Comparison of ENCODE assay signal across 10 cellular contexts in genomic region chr1:24927886-24928630, GRCh38. TPM values are rescaled to one million over a fixed set of nuclear protein-coding genes. Genes with fewer than 3 reads are reported as not detected.
DNase-seq lines count a peak whose midpoint lies in the region; ATAC-seq and TF ChIP-seq lines count a peak whose summit lies in the region.
"Had no signal": no experiment of that assay in that cellular context is flagged by ENCODE, and none has a peak within 500 bp of the region (broad histone marks: within the 10 kb centered on the region; RNA-seq: fewer than 3 reads in every experiment).

No MANE protein-coding gene starts in this region.

- no peaks in the 10 kb centered on the region for H4K20me1 ChIP-seq in PC-3 (ENCODE audit: low read length)

- peak overlapping the region; percentile 54 for H2AFZ ChIP-seq in PC-3 (ENCODE audit: low read length)

- TF ChIP-seq CTCF in PC-3 (conservative IDR thresholded peaks at IDR 0.05; ENCODE audit: low read depth, low read length) = no peak

- H3K9me3 ChIP-seq in PC-3 (ENCODE audit: low read length) (no peaks in the 10 kb centered on the region), esophagus (ENCODE audit: control insufficient read depth in 2 of 2, insufficient read depth in 1 of 2, low read depth in 1 of 2, low read length in 1 of 2) (no peaks in the 10 kb centered on the region)

- H3K27ac ChIP-seq in PC-3 (ENCODE audit: low read length) (no peak overlapping the region), esophagus (ENCODE audit: low read depth in 2 of 2, low read length in 1 of 2) (peak overlapping the region in 1 of 2 donors; percentile 6)

- H3K79me2 ChIP-seq in PC-3 (ENCODE audit: low read length) = no peaks in the 10 kb centered on the region

- no peak for DNase-seq in activated CD4-positive, alpha-beta T cell treated with anti-CD3 and anti-CD28 coated beads, Interleukin-2, amount 10 ng/mL, durations not matched to agents 7 days and 5 days
- DNase-seq in activated CD4-positive, alpha-beta T cell treated with anti-CD3 and anti-CD28 coated beads, Interleukin-2, amount 50 U/mL, for 4 hours = no peak
- no peak for DNase-seq in PC-3
- no peak for DNase-seq in stimulated activated effector memory CD8-positive, alpha-beta T cell treated with anti-CD3 and anti-CD28 coated beads, Interleukin-12 subunit alpha, Interleukin-12 subunit beta, amount 100 ng/mL, for 72 hours (ENCODE audit: low spot score in 2 of 2)
- no peak for DNase-seq in NK-92 treated with Interleukin-12 subunit alpha and Interleukin-12 subunit beta, amount 100 ng/mL, for 24 hours (lab: John Stamatoyannopoulos, UW)
- DNase-seq in HuH-7 (ENCODE audit: low spot score) = no peak
- DNase-seq: C1 segment of cervical spinal cord, head of caudate nucleus had no signal

- H3K9me2 ChIP-seq in PC-3 (replicated peaks; ENCODE audit: low read length) = no peaks in the 10 kb centered on the region

- peak overlapping the region; percentile 94 for H3K4me3 Mint-ChIP-seq in activated CD4-positive, alpha-beta T cell treated with anti-CD3 and anti-CD28 coated beads, Interleukin-2, amount 10 ng/mL, durations not matched to agents 7 days and 5 days
- peak overlapping the region; percentile 92 for H3K4me3 Mint-ChIP-seq in stimulated activated effector memory CD8-positive, alpha-beta T cell treated with anti-CD3 and anti-CD28 coated beads, Interleukin-12 subunit alpha, Interleukin-12 subunit beta, amount 100 ng/mL, for 72 hours

- POLR2A ChIA-PET in activated CD4-positive, alpha-beta T cell treated with anti-CD3 and anti-CD28 coated beads, Interleukin-2, amount 10 ng/mL, durations not matched to agents 7 days and 5 days (lab: Charles Lee) = no interaction called here
- POLR2A ChIA-PET in PC-3 (lab: Charles Lee; ENCODE audit: unreplicated experiment) = interaction anchor here (0.9 kb wide), 1 partner anchor 66 kb away, joined by 3 read pairs; no protein-coding TSS in a partner anchor

- intact Hi-C loops in PC-3 (cut with micrococcal nuclease) = no loop called here

- CTCF ChIA-PET in activated CD4-positive, alpha-beta T cell treated with anti-CD3 and anti-CD28 coated beads, Interleukin-2, amount 10 ng/mL, durations not matched to agents 7 days and 5 days (lab: Charles Lee) = interaction anchor here (1.0 to 9.2 kb wide), 6 partner anchors 9 to 172 kb away, joined by 3 to 51 read pairs (median 4); no protein-coding TSS in a partner anchor
- CTCF ChIA-PET in PC-3 (lab: Charles Lee) = no interaction called here

- no peaks in the 10 kb centered on the region for H3K36me3 ChIP-seq in PC-3 (ENCODE audit: low read depth, low read length)
- no peaks in the 10 kb centered on the region for H3K36me3 ChIP-seq in esophagus (ENCODE audit: control insufficient read depth in 2 of 2, insufficient read depth in 2 of 2, low read length in 1 of 2)

- H3K27ac Mint-ChIP-seq in activated CD4-positive, alpha-beta T cell treated with anti-CD3 and anti-CD28 coated beads, Interleukin-2, amount 10 ng/mL, durations not matched to agents 7 days and 5 days = peak overlapping the region; percentile 85
- peak overlapping the region; percentile 73 for H3K27ac Mint-ChIP-seq in stimulated activated effector memory CD8-positive, alpha-beta T cell treated with anti-CD3 and anti-CD28 coated beads, Interleukin-12 subunit alpha, Interleukin-12 subunit beta, amount 100 ng/mL, for 72 hours

- no TSS peak for BruUV-seq in PC-3 (replicated peaks; lab: Mats Ljungman, UMichigan)

- peaks cover 71% of the 10 kb centered on the region for H3K36me3 Mint-ChIP-seq in activated CD4-positive, alpha-beta T cell treated with anti-CD3 and anti-CD28 coated beads, Interleukin-2, amount 10 ng/mL, durations not matched to agents 7 days and 5 days (ENCODE audit: low read depth)
- H3K36me3 Mint-ChIP-seq in stimulated activated effector memory CD8-positive, alpha-beta T cell treated with anti-CD3 and anti-CD28 coated beads, Interleukin-12 subunit alpha, Interleukin-12 subunit beta, amount 100 ng/mL, for 72 hours = peaks cover 95% of the 10 kb centered on the region

- H3K9ac ChIP-seq in PC-3 (ENCODE audit: low read length) = peak overlapping the region; percentile 15; the same call in 1 of the 2 replicates

- H3K27me3 ChIP-seq in PC-3 (ENCODE audit: low read length) (peaks cover 76% of the 10 kb centered on the region), esophagus (ENCODE audit: control insufficient read depth in 1 of 2, insufficient read depth in 2 of 2, low read length in 2 of 2) (peaks cover 1 to 31% of the 10 kb centered on the region in 2 donors)

- H3K9me3 Mint-ChIP-seq in activated CD4-positive, alpha-beta T cell treated with anti-CD3 and anti-CD28 coated beads, Interleukin-2, amount 10 ng/mL, durations not matched to agents 7 days and 5 days = no peaks in the 10 kb centered on the region
- H3K9me3 Mint-ChIP-seq in stimulated activated effector memory CD8-positive, alpha-beta T cell treated with anti-CD3 and anti-CD28 coated beads, Interleukin-12 subunit alpha, Interleukin-12 subunit beta, amount 100 ng/mL, for 72 hours = no peaks in the 10 kb centered on the region

- H3K4me1 Mint-ChIP-seq in activated CD4-positive, alpha-beta T cell treated with anti-CD3 and anti-CD28 coated beads, Interleukin-2, amount 10 ng/mL, durations not matched to agents 7 days and 5 days = peaks cover 65% of the 10 kb centered on the region
- peaks cover 61% of the 10 kb centered on the region for H3K4me1 Mint-ChIP-seq in stimulated activated effector memory CD8-positive, alpha-beta T cell treated with anti-CD3 and anti-CD28 coated beads, Interleukin-12 subunit alpha, Interleukin-12 subunit beta, amount 100 ng/mL, for 72 hours

- H3K4me1 ChIP-seq in PC-3 (ENCODE audit: insufficient read depth, low read length) (no peaks in the 10 kb centered on the region), esophagus (ENCODE audit: control insufficient read depth in 2 of 2, insufficient read depth in 2 of 2, low read length in 1 of 2) (peaks cover 3 to 17% of the 10 kb centered on the region in 2 donors)

- ATAC-seq in PC-3 (no peak), GM21723 (IDR thresholded peaks at IDR 0.05; ENCODE audit: unreplicated experiment) (no peak)
- ATAC-seq in stimulated activated effector memory CD8-positive, alpha-beta T cell treated with anti-CD3 and anti-CD28 coated beads, Interleukin-12 subunit alpha, Interleukin-12 subunit beta, amount 100 ng/mL, for 72 hours = no peak

- H3K4me3 ChIP-seq in PC-3 (ENCODE audit: low read length) = peak overlapping the region; percentile 59
- peak overlapping the region; percentile 12 to 43 for H3K4me3 ChIP-seq in esophagus (ENCODE audit: low read depth in 1 of 2, low read length in 2 of 2)

- no peaks in the 10 kb centered on the region for H3K27me3 Mint-ChIP-seq in activated CD4-positive, alpha-beta T cell treated with anti-CD3 and anti-CD28 coated beads, Interleukin-2, amount 10 ng/mL, durations not matched to agents 7 days and 5 days

- WGBS in esophagus, 2 donors = 20 to 29% methylated on average over 14 of the region's 14 CpGs

- H3K4me2 ChIP-seq in PC-3 (ENCODE audit: low read length) = peak overlapping the region; percentile 75

- H3F3A ChIP-seq in PC-3 (ENCODE audit: low read length, unreplicated experiment) = no peaks in the 10 kb centered on the region

RNA-seq across cellular contexts. Expression of gene RUNX3, which starts 2.0 kb away (rescaled TPM):
- 100 to 1,000 TPM; 108 to 125 TPM for total RNA-seq in activated CD4-positive, alpha-beta T cell treated with anti-CD3 and anti-CD28 coated beads, Interleukin-2, amount 10 ng/mL, durations not matched to agents 7 days and 5 days
- total RNA-seq in PC-3 (2014; rRNA removed) = 2.8 and 3.7 TPM in 2 replicates
- polyA plus RNA-seq in esophagus = 1 to 10 TPM in 1 of 2 donors, under 1 TPM in 1; 0.77 to 1.4 TPM

Comparison
In these comparisons a context has a peak if more than half of its experiments do, and no peak if none do; other contexts are left out.
1. RNA of gene RUNX3, which starts 2.0 kb away (total RNA-seq): 108 to 125 TPM in activated CD4-positive, alpha-beta T cell treated with anti-CD3 and anti-CD28 coated beads, Interleukin-2, amount 10 ng/mL, durations not matched to agents 7 days and 5 days; 2.8 to 3.7 TPM in PC-3; every median in the first group is over 10 times any median in the second.